Comparison of ENCODE assay signal across 14 cellular contexts in the genomic region with DNA sequence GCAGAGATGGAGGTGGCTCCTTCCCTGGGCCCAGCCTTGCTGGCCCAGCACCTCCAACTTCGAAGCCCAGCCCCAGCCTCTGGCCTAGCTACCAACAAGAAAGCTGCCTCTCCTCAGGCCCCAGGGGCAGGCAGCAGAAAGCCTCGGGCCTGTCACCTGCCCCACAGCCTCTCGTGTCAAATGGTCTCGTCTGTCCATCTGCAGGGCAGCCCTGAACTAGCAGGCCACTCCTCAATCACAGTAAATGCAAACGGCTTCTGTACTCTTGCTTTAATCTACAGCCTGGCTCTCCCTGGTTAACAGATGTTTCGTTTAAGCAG.
"Had no signal": no experiment of that assay in that cellular context is flagged by ENCODE, and none has a peak within 500 bp of the region (broad histone marks: within the 10 kb centered on the region; RNA-seq: fewer than 3 reads in every experiment).

No MANE protein-coding gene starts in this region.

- H3K36me3 ChIP-seq: esophagus muscularis mucosa had no signal

- H3K27ac ChIP-seq: esophagus muscularis mucosa, testis had no signal

- H3K9me3 ChIP-seq: esophagus muscularis mucosa, testis had no signal

- H3K27me3 ChIP-seq: dorsolateral prefrontal cortex, esophagus muscularis mucosa, testis had no signal

- H3K4me3 ChIP-seq: dorsolateral prefrontal cortex, esophagus muscularis mucosa, testis had no signal

- ATAC-seq: activated CD8-positive, alpha-beta memory T cell treated with anti-CD3 and anti-CD28 coated beads, Interleukin-2, amount 10 ng/mL, durations not matched to agents 7 days and 5 days; activated T-cell treated with anti-CD3 and anti-CD28 coated beads, Interleukin-2, amount 50 U/mL, for 4 hours; left lobe of liver; sciatic nerve; stimulated activated naive CD8-positive, alpha-beta T cell treated with anti-CD3 and anti-CD28 coated beads, Interleukin-15, amount 100 ng/mL, for 72 hours had no signal

- DNase-seq: activated CD4-positive, alpha-beta T cell treated with anti-CD3 and anti-CD28 coated beads, Interleukin-2, amount 50 U/mL, for 48 hours; activated CD4-positive, CD25-positive, alpha-beta regulatory T cell treated with anti-CD3 and anti-CD28 coated beads, Interleukin-2, amount 50 U/mL, for 72 hours; activated CD8-positive, alpha-beta memory T cell treated with anti-CD3 and anti-CD28 coated beads, Interleukin-2, amount 10 ng/mL, durations not matched to agents 7 days and 5 days; activated gamma-delta T cell; activated T-cell treated with anti-CD3 and anti-CD28 coated beads, Interleukin-2, amount 50 U/mL, for 4 hours; dorsolateral prefrontal cortex; head of caudate nucleus; stimulated activated CD4-positive, alpha-beta T cell treated with anti-CD3 and anti-CD28 coated beads, Interleukin-2, amount 100 ng/mL, for 48 hours; stimulated activated CD8-positive, alpha-beta memory T cell treated with anti-CD3 and anti-CD28 coated beads, Interleukin-4, amount 100 ng/mL, for 48 hours; stimulated activated naive CD8-positive, alpha-beta T cell treated with anti-CD3 and anti-CD28 coated beads, Interleukin-15, amount 100 ng/mL, for 72 hours; testis had no signal
